ENCODE assay signal across 16 cellular contexts in genomic region chr18:51952844-51953243, GRCh38.
DNase-seq lines count a peak whose midpoint lies in the region; ATAC-seq and TF ChIP-seq lines count a peak whose summit lies in the region.
"Had no signal": no experiment of that assay in that cellular context is flagged by ENCODE, and none has a peak within 500 bp of the region (broad histone marks: within the 10 kb centered on the region; RNA-seq: fewer than 3 reads in every experiment).

No MANE protein-coding gene starts in this region.

- no peaks in the 10 kb centered on the region for H3K36me3 ChIP-seq in MG63
- H3K36me3 ChIP-seq in breast epithelium: no peaks in the 10 kb centered on the region
- H3K36me3 ChIP-seq: HAP-1, SJSA1 had no signal

- H3K4me1 ChIP-seq in breast epithelium: no peaks in the 10 kb centered on the region
- H3K4me1 ChIP-seq: HAP-1, SJSA1 had no signal

- ATAC-seq in GM19438 (IDR thresholded peaks at IDR 0.05; ENCODE audit: low read depth, unreplicated experiment): peak; percentile 30
- ATAC-seq in HG03159 (IDR thresholded peaks at IDR 0.05; ENCODE audit: unreplicated experiment): peak; percentile 36
- ATAC-seq in GM21447 (IDR thresholded peaks at IDR 0.05; ENCODE audit: unreplicated experiment): no peak
- ATAC-seq: Panc1, T-helper 17 cell had no signal

- H3K27me3 ChIP-seq in MG63: no peaks in the 10 kb centered on the region
- H3K27me3 ChIP-seq in breast epithelium: no peaks in the 10 kb centered on the region
- H3K27me3 ChIP-seq: SJSA1 had no signal

- no peak overlapping the region for H3K4me3 ChIP-seq in MG63
- H3K4me3 ChIP-seq in breast epithelium: no peak overlapping the region
- H3K4me3 ChIP-seq: HAP-1, SJSA1 had no signal

- TF ChIP-seq CTCF in breast epithelium (IDR thresholded peaks at IDR 0.05): no peak

- H3K27ac ChIP-seq in breast epithelium: no peak overlapping the region
- H3K27ac ChIP-seq: SJSA1 had no signal

- TF ChIP-seq POLR2A in breast epithelium (IDR thresholded peaks at IDR 0.05): no peak

- intact Hi-C loops in breast epithelium (cut with DNase I; ENCODE audit: low total_unique reads): no loop called here

- DNase-seq in ELF-1 (ENCODE audit: low read depth, low spot score) (peak; percentile 20), islet precursor cell (peak; percentile 72), MG63 (no peak), breast epithelium (ENCODE audit: low spot score in 2 of 2) (no peak)
- DNase-seq: CD4-positive, alpha-beta T cell; DMS153; NCI-H1694; NCI-H510A; NCI-H774; T-helper 17 cell had no signal

- no peaks in the 10 kb centered on the region for H3K9me3 ChIP-seq in MG63
- H3K9me3 ChIP-seq in breast epithelium: no peaks in the 10 kb centered on the region
- H3K9me3 ChIP-seq: HAP-1 had no signal

Comparison
In these comparisons a context has a peak if more than half of its experiments do, and no peak if none do; other contexts are left out.
1. DNase-seq: peak in ELF-1 (single experiment) and islet precursor cell (single experiment); none in MG63 (single experiment) and breast epithelium (0 of 2).